Comparison of ENCODE assay signal across 8 cellular contexts in genomic region chr6:83417880-83418663, GRCh38. TPM values are rescaled to one million over a fixed set of nuclear protein-coding genes. Genes with fewer than 3 reads are reported as not detected.
DNase-seq lines count a peak whose midpoint lies in the region; ATAC-seq, FAIRE-seq and TF ChIP-seq lines count a peak whose summit lies in the region.

No MANE protein-coding gene starts in this region.

- DNase-seq in DMS 273 (lab: John Stamatoyannopoulos, UW; ENCODE audit: unreplicated experiment), result peak; percentile 64
- DNase-seq in H54 (ENCODE audit: insufficient read length, low spot score), result no peak
- DNase-seq in NCI-H774 (lab: John Stamatoyannopoulos, UW), result peak; percentile 17
- no peak for DNase-seq in dorsolateral prefrontal cortex
- peak; percentile 53 for DNase-seq in middle frontal gyrus (ENCODE audit: extremely low spot score, low spot score)
- DNase-seq in NCI-H1048 (lab: John Stamatoyannopoulos, UW), result no peak

- no peaks in the 10 kb centered on the region for H3K27me3 ChIP-seq in dorsolateral prefrontal cortex

- intact Hi-C loops in dorsolateral prefrontal cortex (cut with DNase I), result loop anchor here in 1 of 2 donors (2.0 to 10.0 kb wide), 2 partner anchors 97 to 193 kb away; no protein-coding TSS in a partner anchor

- no peak overlapping the region for H3K4me3 ChIP-seq in dorsolateral prefrontal cortex

- peak; percentile 86 for FAIRE-seq in H54 (lab: Jason Lieb, UNC)

- H3K27ac ChIP-seq in dorsolateral prefrontal cortex, result no peak overlapping the region

- no peak for TF ChIP-seq POLR2A in H54 (IDR thresholded peaks at IDR 0.05; ENCODE audit: low read depth, low read length)

- TF ChIP-seq CTCF in dorsolateral prefrontal cortex (IDR thresholded peaks at IDR 0.05 in 54 of 56, conservative IDR thresholded peaks at IDR 0.05 in 2 of 56; ENCODE audit: low read depth in 1 of 56, partially characterized antibody in 56 of 56), result peak in 55 of 56 donors; percentile 45 to 80 (median 65)

- ATAC-seq in HG03175 (IDR thresholded peaks at IDR 0.05; ENCODE audit: unreplicated experiment), result no peak
- no peak for ATAC-seq in GM21360 (IDR thresholded peaks at IDR 0.05; ENCODE audit: unreplicated experiment)

RNA-seq across cellular contexts. Expression of gene ME1, which starts 12.8 kb away (rescaled TPM):
- 10 to 100 TPM in 119 of 120 experiments, 1 to 10 TPM in 1; 9.8 to 36.4 (median 23.4) TPM for total RNA-seq in dorsolateral prefrontal cortex

Comparison
In these comparisons a context has a peak if more than half of its experiments do, and no peak if none do; other contexts are left out.
1. DNase-seq: peak in DMS 273 (single experiment), NCI-H774 (single experiment) and middle frontal gyrus (single experiment); none in H54 (single experiment), dorsolateral prefrontal cortex (0 of 10) and NCI-H1048 (single experiment).